In the genomic region with DNA sequence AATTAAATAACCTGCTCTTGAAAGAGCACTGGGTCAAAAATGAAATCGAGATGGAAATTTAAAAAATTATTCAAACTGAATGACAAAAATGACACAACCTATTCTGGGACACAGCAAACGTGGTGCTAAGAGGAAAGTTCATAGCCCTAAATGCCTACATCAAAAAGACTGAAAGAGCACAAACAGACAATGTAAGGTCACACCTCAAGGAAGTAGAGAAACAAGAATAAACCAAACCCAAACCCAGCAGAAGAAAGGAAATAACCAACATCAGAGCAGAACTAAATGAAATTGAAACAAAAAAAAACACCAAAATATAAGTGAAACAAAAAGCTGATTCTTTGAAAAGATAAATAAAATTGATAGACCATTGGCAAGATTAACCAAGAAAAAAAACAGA, we compare ENCODE assay signal across 8 cellular contexts. TPM values are rescaled to one million over a fixed set of nuclear protein-coding genes. Genes with fewer than 3 reads are reported as not detected.
"Had no signal": no experiment of that assay in that cellular context is flagged by ENCODE, and none has a peak within 500 bp of the region (broad histone marks: within the 10 kb centered on the region; RNA-seq: fewer than 3 reads in every experiment).

No MANE protein-coding gene starts in this region.

RNA-seq across cellular contexts. Expression of a gene that starts 15.1 kb away (rescaled TPM):
- total RNA-seq: activated CD8-positive, alpha-beta memory T cell treated with anti-CD3 and anti-CD28 coated beads for 36 hours; activated T-helper 17 cell treated with anti-CD3 and anti-CD28 coated beads, Interleukin-2, amount 50 U/mL, for 72 hours; bronchial epithelial cell; LHCN-M2; PC-3; Peyer's patch; SJSA1 had no signal
- polyA plus RNA-seq: SK-N-SH had no signal
